ENCODE assay signal across 9 cellular contexts in genomic region chr2:10141736-10142639, GRCh38. TPM values are rescaled to one million over a fixed set of nuclear protein-coding genes. Genes with fewer than 3 reads are reported as not detected.
A peak's percentile ranks its signal among the peaks of the same experiment; 100 is the strongest.
DNase-seq lines count a peak whose midpoint lies in the region; ATAC-seq and TF ChIP-seq lines count a peak whose summit lies in the region.
"Had no signal": no experiment of that assay in that cellular context is flagged by ENCODE, and none has a peak within 500 bp of the region (broad histone marks: within the 10 kb centered on the region; RNA-seq: fewer than 3 reads in every experiment).

No MANE protein-coding gene starts in this region.

- H3K4ac ChIP-seq in mesendoderm (ENCODE audit: low read depth, low read length) = no peak overlapping the region

- H4K20me1 ChIP-seq in OCI-LY7 (ENCODE audit: insufficient read depth, low read length) = no peaks in the 10 kb centered on the region

- no peak overlapping the region for H4K8ac ChIP-seq in mesendoderm (ENCODE audit: low read depth, low read length)

- H3K79me2 ChIP-seq in OCI-LY7 (ENCODE audit: insufficient read depth, low read depth, low read length) (no peaks in the 10 kb centered on the region), mesendoderm (ENCODE audit: control insufficient read depth, insufficient read depth, low read length) (no peaks in the 10 kb centered on the region)

- no peak for ATAC-seq in GM21825 (IDR thresholded peaks at IDR 0.05; ENCODE audit: unreplicated experiment)
- ATAC-seq in HG03469 (IDR thresholded peaks at IDR 0.05; ENCODE audit: unreplicated experiment) = no peak
- no peak for ATAC-seq in GM18873 (IDR thresholded peaks at IDR 0.05; ENCODE audit: low FRiP score, unreplicated experiment)

- H3K27ac ChIP-seq in OCI-LY7 (ENCODE audit: low read depth, low read length, poor library complexity, severe bottlenecking) (no peak overlapping the region), breast epithelium (no peak overlapping the region), mesendoderm (ENCODE audit: low read depth, low read length) (no peak overlapping the region)
- H3K27ac ChIP-seq: SJSA1 had no signal

- H3K18ac ChIP-seq in mesendoderm (ENCODE audit: low read length) = no peak overlapping the region

- DNase-seq in OCI-LY7 (ENCODE audit: low spot score) (peak; percentile 48), breast epithelium (ENCODE audit: low spot score in 2 of 2) (no peak), mesendoderm (peak; percentile 48), DMS79 treated with DMSO at 0.1 percent for 48 hours (lab: John Stamatoyannopoulos, UW) (no peak)

- CTCF ChIA-PET in OCI-LY7 (lab: Charles Lee; ENCODE audit: unreplicated experiment) = interaction anchor here (0.6 to 1.0 kb wide), 2 partner anchors 160 to 293 kb away, joined by 3 read pairs; no protein-coding TSS in a partner anchor

- no peak overlapping the region for H2AFZ ChIP-seq in OCI-LY7 (ENCODE audit: low read length)

- H3K56ac ChIP-seq in mesendoderm (ENCODE audit: low read length) = no peak overlapping the region

- TF ChIP-seq CTCF in GM12873 (IDR thresholded peaks at IDR 0.05; ENCODE audit: insufficient read depth, low read depth, low read length, missing control alignments) = peak; percentile 48
- peak; percentile 70 for TF ChIP-seq CTCF in OCI-LY7 (conservative IDR thresholded peaks at IDR 0.05; ENCODE audit: low read length)
- peak in 2 of 3 donors; percentile 46 to 56 for TF ChIP-seq CTCF in breast epithelium (IDR thresholded peaks at IDR 0.05)

- intact Hi-C loops in OCI-LY7 (cut with micrococcal nuclease; ENCODE audit: unreplicated experiment) (loop anchor here (5.0 kb wide), 1 partner anchor 295 kb away; no protein-coding TSS in a partner anchor), breast epithelium (cut with DNase I; ENCODE audit: low total_unique reads) (no loop called here)

- H3K9me2 ChIP-seq in OCI-LY7 (ENCODE audit: insufficient read depth, low read length) = no peaks in the 10 kb centered on the region

- POLR2A ChIA-PET in OCI-LY7 (lab: Charles Lee) = no interaction called here

- H3K4me3 ChIP-seq in OCI-LY7 (ENCODE audit: low read depth, low read length, poor library complexity, severe bottlenecking) (no peak overlapping the region), breast epithelium (no peak overlapping the region), mesendoderm (ENCODE audit: low read length) (no peak overlapping the region)
- H3K4me3 ChIP-seq: SJSA1 had no signal

- H3K36me3 ChIP-seq in OCI-LY7 (ENCODE audit: insufficient read depth, low read length) (peaks cover 89% of the 10 kb centered on the region), breast epithelium (no peaks in the 10 kb centered on the region), mesendoderm (ENCODE audit: control insufficient read depth, insufficient read depth, low read length) (no peaks in the 10 kb centered on the region)

- H2BK120ac ChIP-seq in mesendoderm (ENCODE audit: low read depth, low read length) = no peak overlapping the region

- no peaks in the 10 kb centered on the region for H3K9me3 ChIP-seq in OCI-LY7 (ENCODE audit: low read length)
- no peaks in the 10 kb centered on the region for H3K9me3 ChIP-seq in breast epithelium
- H3K9me3 ChIP-seq: SJSA1 had no signal

- no peak overlapping the region for H3K4me2 ChIP-seq in OCI-LY7 (ENCODE audit: low read length)
- no peak overlapping the region for H3K4me2 ChIP-seq in mesendoderm (ENCODE audit: low read length)

- H2AK5ac ChIP-seq in mesendoderm (ENCODE audit: low read length) = no peak overlapping the region

- H3K4me1 ChIP-seq in OCI-LY7 (ENCODE audit: insufficient read depth, low read length, poor library complexity, severe bottlenecking) = no peaks in the 10 kb centered on the region
- H3K4me1 ChIP-seq in breast epithelium = no peaks in the 10 kb centered on the region
- H3K4me1 ChIP-seq in mesendoderm (ENCODE audit: control insufficient read depth, low read depth, low read length) = no peaks in the 10 kb centered on the region
- H3K4me1 ChIP-seq: SJSA1 had no signal

- no peak overlapping the region for H2BK15ac ChIP-seq in mesendoderm (replicated peaks; ENCODE audit: low read depth)

- no peaks in the 10 kb centered on the region for H3K79me1 ChIP-seq in mesendoderm (ENCODE audit: low read length)

- H3K27me3 ChIP-seq in breast epithelium (no peaks in the 10 kb centered on the region), mesendoderm (ENCODE audit: insufficient read depth, low read length, poor library complexity) (no peaks in the 10 kb centered on the region)
- H3K27me3 ChIP-seq: SJSA1 had no signal

- no peak overlapping the region for H3K23ac ChIP-seq in mesendoderm (ENCODE audit: low read length)

- H2BK5ac ChIP-seq in mesendoderm (ENCODE audit: low read length) = no peak overlapping the region

- no peak for TF ChIP-seq POLR2A in breast epithelium (IDR thresholded peaks at IDR 0.05)

- no peak overlapping the region for H4K5ac ChIP-seq in mesendoderm (ENCODE audit: low read length)

- no TSS peak for BruUV-seq in OCI-LY7 (replicated peaks; lab: Mats Ljungman, UMichigan)

- no peak overlapping the region for H3K9ac ChIP-seq in mesendoderm (ENCODE audit: low read length)

- WGBS in mesendoderm (ENCODE audit: extremely low coverage, insufficient coverage, low lambda C conversion rate) = no CpG with 5 or more reads among the region's 32 CpGs

RNA-seq across cellular contexts. Expression of gene RRM2, which starts 19.4 kb away (rescaled TPM):
- 181 and 222 TPM in 2 replicates for total RNA-seq in OCI-LY7 (2014; rRNA removed; shearing (Covaris generic))
- total RNA-seq in OCI-LY7 (2022) (313 and 324 TPM in 2 replicates), breast epithelium (1 to 10 TPM in 2 of 3 donors, under 1 TPM in 1; 0.98 to 2.6 (median 1.6) TPM)
- 212 TPM for polyA plus RNA-seq in mesendoderm (2013, experiment 1 of 2)
- 210 TPM for polyA plus RNA-seq in mesendoderm (2013, experiment 2 of 2)

Comparison
In these comparisons a context has a peak if more than half of its experiments do, and no peak if none do; other contexts are left out.
1. DNase-seq: peak in OCI-LY7 (single experiment) and mesendoderm (single experiment); none in breast epithelium (0 of 2) and DMS79 treated with DMSO at 0.1 percent for 48 hours (single experiment).
2. RNA of gene RRM2, which starts 19.4 kb away (total RNA-seq): 181 to 324 TPM in OCI-LY7; 0.98 to 2.6 TPM in breast epithelium; every median in the first group is over 10 times any median in the second.
3. Peak in every context shown above with its lines, with median percentiles within 50 percentile points of each other: CTCF ChIP-seq.